Comparison of ENCODE assay signal across 19 cellular contexts in genomic region chr9:100440071-100440470, GRCh38. TPM values are rescaled to one million over a fixed set of nuclear protein-coding genes. Genes with fewer than 3 reads are reported as not detected.
DNase-seq lines count a peak whose midpoint lies in the region; ATAC-seq and TF ChIP-seq lines count a peak whose summit lies in the region.
"Had no signal": no experiment of that assay in that cellular context is flagged by ENCODE, and none has a peak within 500 bp of the region (broad histone marks: within the 10 kb centered on the region; RNA-seq: fewer than 3 reads in every experiment).

No MANE protein-coding gene starts in this region.

- no peak overlapping the region for H3K4ac ChIP-seq in H9 (ENCODE audit: low read depth, low read length)

- no peak overlapping the region for H2BK20ac ChIP-seq in H9 (ENCODE audit: low read depth, low read length, poor library complexity, severe bottlenecking)

- H3K18ac ChIP-seq in H9 (ENCODE audit: insufficient read length, low read depth, low read length), result no peak overlapping the region

- 0 out of 2 replicates have a peak, but pooled peaks cover 2% of the 10 kb centered on the region for H3K4me1 ChIP-seq in H9 (ENCODE audit: insufficient read depth, low read length)
- peaks cover 7 to 13% of the 10 kb centered on the region in 2 donors for H3K4me1 ChIP-seq in thoracic aorta (ENCODE audit: control insufficient read depth in 1 of 2, low read depth in 2 of 2)
- no peaks in the 10 kb centered on the region for H3K4me1 ChIP-seq in colonic mucosa
- no peaks in the 10 kb centered on the region for H3K4me1 ChIP-seq in testis

- no peak overlapping the region for H3K9ac ChIP-seq in H9 (ENCODE audit: extremely low read depth, insufficient read length, low read length)
- H3K9ac ChIP-seq in colonic mucosa (ENCODE audit: low read depth in 2 of 2, low read length in 2 of 2), result no peak overlapping the region
- H3K9ac ChIP-seq: KMS-11, neural progenitor cell had no signal

- no peaks in the 10 kb centered on the region for H3K79me1 ChIP-seq in H9 (ENCODE audit: insufficient read depth, low read depth, low read length, poor library complexity, severe bottlenecking)

- H3K4me2 ChIP-seq in H9 (ENCODE audit: insufficient read depth, insufficient read length, low read length), result no peak overlapping the region
- H3K4me2 ChIP-seq: GM23338, KMS-11, neural progenitor cell had no signal

- no peak overlapping the region for H3T11ph ChIP-seq in H9 (ENCODE audit: low read length)

- peaks cover 12 to 19% of the 10 kb centered on the region in 2 experiments for H3K4me1 Mint-ChIP-seq in H9
- peaks cover 17% of the 10 kb centered on the region for H3K4me1 Mint-ChIP-seq in endothelial cell (ENCODE audit: unreplicated experiment)

- H4K20me1 ChIP-seq in H9 (ENCODE audit: control insufficient read depth, insufficient read depth, insufficient read length), result no peaks in the 10 kb centered on the region

- H3K56ac ChIP-seq in H9 (ENCODE audit: insufficient read length, low read depth, low read length), result no peak overlapping the region

- H2BK15ac ChIP-seq in H9 (ENCODE audit: low read depth, low read length), result no peak overlapping the region

- in situ Hi-C loops in astrocyte of the spinal cord (cut with HindIII; ENCODE audit: low sequenced_read_pairs), result no loop called here

- DNase-seq in H9, result no peak
- peak; percentile 12 for DNase-seq in astrocyte of the spinal cord (ENCODE audit: low read depth, low spot score)
- peak; percentile 54 for DNase-seq in iris pigment epithelial cell (ENCODE audit: low read depth)
- DNase-seq in thoracic aorta (ENCODE audit: low spot score), result no peak
- DNase-seq in colonic mucosa, result no peak
- DNase-seq in endothelial cell (ENCODE audit: low spot score), result no peak
- DNase-seq in testis, result no peak
- DNase-seq: activated CD4-positive, alpha-beta T cell treated with anti-CD3 and anti-CD28 coated beads, Interleukin-2, amount 50 U/mL, for 4 hours; activated effector memory CD4-positive, alpha-beta T cell treated with Interleukin-2 at 50 U/mL for 16 hours; CD8-positive, alpha-beta memory T cell; endodermal cell; heart right ventricle; NCI-H2029 treated with DMSO at 0.1 percent for 48 hours; SHP77; stimulated activated naive B cell treated with anti-CD40 and anti-IgM and Interleukin-4, amounts not matched to agents 10 μg/mL and 1 μg/mL and 100 μg/mL, for 72 hours had no signal

- no peak overlapping the region for H3K23ac ChIP-seq in H9 (ENCODE audit: insufficient read length, low read depth, low read length)

- H3K27ac ChIP-seq in H9 (ENCODE audit: insufficient read length, low read depth, low read length), result no peak overlapping the region
- H3K27ac ChIP-seq in thoracic aorta, result no peak overlapping the region
- H3K27ac ChIP-seq in colonic mucosa, result no peak overlapping the region
- H3K27ac ChIP-seq in testis, result no peak overlapping the region
- H3K27ac ChIP-seq: heart right ventricle, KMS-11, neural progenitor cell had no signal

- H3K27me3 ChIP-seq in H9 (ENCODE audit: insufficient read depth, low read length) (no peaks in the 10 kb centered on the region), thoracic aorta (replicated peaks; ENCODE audit: insufficient read depth) (no peaks in the 10 kb centered on the region), colonic mucosa (no peaks in the 10 kb centered on the region), testis (no peaks in the 10 kb centered on the region)
- H3K27me3 ChIP-seq: heart right ventricle, neural progenitor cell had no signal

- no peak overlapping the region for H2AFZ ChIP-seq in H9 (ENCODE audit: low read length)
- H2AFZ ChIP-seq: GM23338, neural progenitor cell had no signal

- H4K91ac ChIP-seq in H9 (ENCODE audit: insufficient read length, low read depth, low read length), result no peak overlapping the region

- H3K23me2 ChIP-seq in H9 (ENCODE audit: insufficient read length, low read depth, low read length, poor library complexity, severe bottlenecking), result no peaks in the 10 kb centered on the region

- no peak overlapping the region for H2BK120ac ChIP-seq in H9 (ENCODE audit: low read depth, low read length, poor library complexity, severe bottlenecking)

- H2BK12ac ChIP-seq in H9 (ENCODE audit: insufficient read length, low read depth, low read length), result no peak overlapping the region

- no peak overlapping the region for H3K4me3 ChIP-seq in astrocyte of the spinal cord (ENCODE audit: low read depth, low read length)
- no peak overlapping the region for H3K4me3 ChIP-seq in thoracic aorta
- no peak overlapping the region for H3K4me3 ChIP-seq in colonic mucosa
- H3K4me3 ChIP-seq in testis, result no peak overlapping the region
- H3K4me3 ChIP-seq: GM23338, heart right ventricle, neural progenitor cell had no signal

- H3K27me3 Mint-ChIP-seq in H9 (ENCODE audit: low read depth) (no peaks in the 10 kb centered on the region), endothelial cell (ENCODE audit: unreplicated experiment) (no peaks in the 10 kb centered on the region)
- H3K27me3 Mint-ChIP-seq: CD8-positive, alpha-beta memory T cell; stimulated activated naive B cell treated with anti-CD40 and anti-IgM and Interleukin-4, amounts not matched to agents 10 μg/mL and 1 μg/mL and 100 μg/mL, for 72 hours had no signal

- no peak overlapping the region for H4K8ac ChIP-seq in H9 (replicated peaks; ENCODE audit: insufficient read length, low read depth, low read length)

- WGBS in H9 (ENCODE audit: extremely low coverage, insufficient read length, low lambda C conversion rate), result no CpG with 5 or more reads among the region's 3 CpGs
- WGBS in testis, 2 donors, result 93 to 98% methylated on average over 3 of the region's 3 CpGs

- intact Hi-C loops in colonic mucosa (cut with DNase I), result no loop called here
- intact Hi-C loops in testis (cut with DNase I; ENCODE audit: low total_unique reads), result no loop called here

- H4K5ac ChIP-seq in H9 (ENCODE audit: insufficient read length, low read depth, low read length), result no peak overlapping the region

- H3K79me2 ChIP-seq in H9 (ENCODE audit: insufficient read depth, low read length), result no peaks in the 10 kb centered on the region

- H3K4me3 Mint-ChIP-seq in H9 (no peak overlapping the region), endothelial cell (ENCODE audit: unreplicated experiment) (no peak overlapping the region)
- H3K4me3 Mint-ChIP-seq: CD8-positive, alpha-beta memory T cell; endodermal cell; GM23338; neural progenitor cell; stimulated activated naive B cell treated with anti-CD40 and anti-IgM and Interleukin-4, amounts not matched to agents 10 μg/mL and 1 μg/mL and 100 μg/mL, for 72 hours had no signal

- TF ChIP-seq CTCF in H9 (conservative IDR thresholded peaks at IDR 0.05) (no peak), astrocyte of the spinal cord (IDR thresholded peaks at IDR 0.05; ENCODE audit: low read depth, low read length) (no peak), thoracic aorta (IDR thresholded peaks at IDR 0.05) (no peak), colonic mucosa (IDR thresholded peaks at IDR 0.05) (no peak), endothelial cell (IDR thresholded peaks at IDR 0.05; ENCODE audit: unreplicated experiment) (no peak), testis (IDR thresholded peaks at IDR 0.05) (no peak)

- H3K27ac Mint-ChIP-seq in H9 (peak overlapping the region in 2 of 3 experiments; percentile 19 to 27; a peak in 3 of 7 replicates), endothelial cell (ENCODE audit: unreplicated experiment) (no peak overlapping the region)
- H3K27ac Mint-ChIP-seq: CD8-positive, alpha-beta memory T cell; endodermal cell; GM23338; neural progenitor cell; stimulated activated naive B cell treated with anti-CD40 and anti-IgM and Interleukin-4, amounts not matched to agents 10 μg/mL and 1 μg/mL and 100 μg/mL, for 72 hours had no signal

- H2BK5ac ChIP-seq in H9 (ENCODE audit: insufficient read length, low read length), result no peak overlapping the region

- no peak overlapping the region for H3K14ac ChIP-seq in H9 (ENCODE audit: insufficient read depth, low read length)

- H3K9me3 Mint-ChIP-seq in H9, result no peaks in the 10 kb centered on the region
- H3K9me3 Mint-ChIP-seq in endothelial cell (ENCODE audit: unreplicated experiment), result no peaks in the 10 kb centered on the region
- H3K9me3 Mint-ChIP-seq: CD8-positive, alpha-beta memory T cell; endodermal cell; GM23338; neural progenitor cell; stimulated activated naive B cell treated with anti-CD40 and anti-IgM and Interleukin-4, amounts not matched to agents 10 μg/mL and 1 μg/mL and 100 μg/mL, for 72 hours had no signal

- H3K36me3 Mint-ChIP-seq in H9 (ENCODE audit: insufficient read depth in 1 of 3, low read depth in 3 of 3) (peaks cover 13 to 21% (median 18%) of the 10 kb centered on the region in 3 experiments; a peak in 6 of 7 replicates), endothelial cell (ENCODE audit: low read depth, unreplicated experiment) (no peaks in the 10 kb centered on the region)

- H2AK5ac ChIP-seq in H9 (ENCODE audit: insufficient read length, low read length), result no peak overlapping the region

- H3K36me3 ChIP-seq in thoracic aorta, result peaks cover 5% of the 10 kb centered on the region
- H3K36me3 ChIP-seq in colonic mucosa, result no peaks in the 10 kb centered on the region
- H3K36me3 ChIP-seq in testis (ENCODE audit: low read depth, missing control alignments), result no peaks in the 10 kb centered on the region
- H3K36me3 ChIP-seq: neural progenitor cell had no signal

- H3K9me3 ChIP-seq in H9 (ENCODE audit: control insufficient read depth, low read depth, low read length), result no peaks in the 10 kb centered on the region
- H3K9me3 ChIP-seq in thoracic aorta, result no peaks in the 10 kb centered on the region
- no peaks in the 10 kb centered on the region for H3K9me3 ChIP-seq in colonic mucosa
- H3K9me3 ChIP-seq in testis, result no peaks in the 10 kb centered on the region
- H3K9me3 ChIP-seq: heart right ventricle had no signal

- TF ChIP-seq POLR2A in testis (IDR thresholded peaks at IDR 0.05), result no peak

- ATAC-seq in thoracic aorta (ENCODE audit: insufficient number of reproducible peaks, low FRiP score, low read depth), result peak; percentile 39
- ATAC-seq: GM23338; stimulated activated naive B cell treated with anti-CD40 and anti-IgM and Interleukin-4, amounts not matched to agents 10 μg/mL and 1 μg/mL and 100 μg/mL, for 72 hours had no signal

RNA-seq across cellular contexts. Expression of gene MSANTD3, which starts 13.1 kb away (rescaled TPM):
- total RNA-seq in H9 (2021), result 34.0 and 35.7 TPM in 2 replicates
- total RNA-seq in thoracic aorta, result 10 to 100 TPM; 15.9 to 18.3 TPM
- 10 to 100 TPM in 1 of 2 donors, 1 to 10 TPM in 1; 9.1 to 11.7 TPM for total RNA-seq in colonic mucosa
- 30.7 TPM for total RNA-seq in endothelial cell (ENCODE audit: unreplicated experiment)
- 10 to 100 TPM; 16.9 to 24.9 TPM for total RNA-seq in testis
- polyA plus RNA-seq in testis (ENCODE audit: insufficient read depth, low read depth, low replicate concordance), result 11.5 TPM

RNA-seq across cellular contexts. Expression of gene TMEFF1, which starts 32.9 kb away (rescaled TPM):
- total RNA-seq in H9 (2021), result 64.7 and 65.5 TPM in 2 replicates
- not detected for total RNA-seq in thoracic aorta
- total RNA-seq in colonic mucosa, result under 1 TPM in 1 of 2 donors, not detected in 1; 0.27 TPM
- total RNA-seq in endothelial cell (ENCODE audit: unreplicated experiment), result 45.8 TPM
- 1 to 10 TPM; 5.9 to 8.7 TPM for total RNA-seq in testis
- 2.3 TPM for polyA plus RNA-seq in testis (ENCODE audit: insufficient read depth, low read depth, low replicate concordance)
- total RNA-seq: lower leg skin had no signal
- polyA plus RNA-seq: CD8-positive, alpha-beta memory T cell had no signal

Comparison
In these comparisons a context has a peak if more than half of its experiments do, and no peak if none do; other contexts are left out.
1. DNase-seq: peak in astrocyte of the spinal cord (single experiment) and iris pigment epithelial cell (single experiment); none in H9 (single experiment), thoracic aorta (single experiment), colonic mucosa (single experiment), endothelial cell (single experiment) and testis (single experiment).
2. RNA of gene TMEFF1, which starts 32.9 kb away (total RNA-seq): 64.7 to 65.5 TPM in H9, 45.8 TPM in endothelial cell (single experiment) and 5.9 to 8.7 TPM in testis; 0.27 TPM in colonic mucosa and not detected in thoracic aorta; every median in the first group is over 4 times any median in the second.